ENCODE assay signal across 1 cellular context in genomic region chr17:56593073-56593740, GRCh38.
TF ChIP-seq lines count a peak whose summit lies in the region.

NOG (plus strand) TSS chr17:56593699; CDS start chr17:56594224, 525 bp downstream.

TF ChIP-seq in GM23338, 12 proteins besides CTCF, POLR2A, EP300 and RAD21 (continued from another document):
- TF ChIP-seq ETS1 (IDR thresholded peaks at IDR 0.05) (no peak), EZH2phosphoT487 (IDR thresholded peaks at IDR 0.05; ENCODE audit: unreplicated experiment) (no peak), POLR2AphosphoS5 (IDR thresholded peaks at IDR 0.05; ENCODE audit: low read depth) (no peak), NANOG (IDR thresholded peaks at IDR 0.05; ENCODE audit: borderline replicate concordance) (no peak)
